12 cellular contexts compared by ENCODE assay signal in the genomic region with DNA sequence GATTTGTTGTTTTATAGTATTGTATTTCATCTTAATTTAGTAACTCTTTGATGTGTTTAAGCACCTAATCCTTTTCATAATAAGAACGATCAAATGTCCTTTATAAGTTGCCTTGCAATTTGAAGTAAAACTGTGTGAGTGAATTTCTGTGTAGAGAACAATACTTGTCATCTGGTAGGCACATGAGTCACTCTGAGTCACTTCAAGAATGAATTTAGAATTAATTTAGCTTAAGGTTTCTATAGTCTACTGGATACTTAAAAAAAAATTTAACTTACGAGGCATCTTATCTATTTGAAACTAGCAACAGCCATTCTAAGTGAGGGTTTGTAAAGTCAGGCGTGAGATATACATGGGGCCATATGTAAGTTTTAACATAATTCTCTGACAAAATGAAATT.
DNase-seq lines count a peak whose midpoint lies in the region; ATAC-seq and TF ChIP-seq lines count a peak whose summit lies in the region.
"Had no signal": no experiment of that assay in that cellular context is flagged by ENCODE, and none has a peak within 500 bp of the region (broad histone marks: within the 10 kb centered on the region; RNA-seq: fewer than 3 reads in every experiment).

No MANE protein-coding gene starts in this region.

- H3K27ac Mint-ChIP-seq in stimulated activated effector memory CD8-positive, alpha-beta T cell treated with anti-CD3 and anti-CD28 coated beads, Interleukin-12 subunit alpha, Interleukin-12 subunit beta, amount 100 ng/mL, for 72 hours: no peak overlapping the region
- H3K27ac Mint-ChIP-seq: activated T-cell treated with anti-CD3 and anti-CD28 coated beads, Interleukin-2, amount 50 U/mL, for 24 hours had no signal

- H3K9me3 Mint-ChIP-seq in stimulated activated effector memory CD8-positive, alpha-beta T cell treated with anti-CD3 and anti-CD28 coated beads, Interleukin-12 subunit alpha, Interleukin-12 subunit beta, amount 100 ng/mL, for 72 hours: no peaks in the 10 kb centered on the region
- H3K9me3 Mint-ChIP-seq: activated T-cell treated with anti-CD3 and anti-CD28 coated beads, Interleukin-2, amount 50 U/mL, for 24 hours had no signal

- H3K27me3 ChIP-seq in SJSA1 (replicated peaks): no peaks in the 10 kb centered on the region
- H3K27me3 ChIP-seq: gastroesophageal sphincter had no signal

- peak; percentile 74 to 79 for ATAC-seq in activated CD4-positive, CD25-positive, alpha-beta regulatory T cell treated with anti-CD3 and anti-CD28 coated beads, Interleukin-2, amount 50 U/mL, for 24 hours
- ATAC-seq in stimulated activated effector memory CD8-positive, alpha-beta T cell treated with anti-CD3 and anti-CD28 coated beads, Interleukin-12 subunit alpha, Interleukin-12 subunit beta, amount 100 ng/mL, for 72 hours: peak; percentile 73
- ATAC-seq in HG02571 (IDR thresholded peaks at IDR 0.05; ENCODE audit: unreplicated experiment): no peak

- no peaks in the 10 kb centered on the region for H3K36me3 ChIP-seq in SJSA1
- H3K36me3 ChIP-seq: gastroesophageal sphincter, neutrophil had no signal

- peak overlapping the region; percentile 74 for H3K27ac ChIP-seq in SJSA1
- H3K27ac ChIP-seq: neutrophil, SK-N-MC had no signal

- H3K36me3 Mint-ChIP-seq in stimulated activated effector memory CD8-positive, alpha-beta T cell treated with anti-CD3 and anti-CD28 coated beads, Interleukin-12 subunit alpha, Interleukin-12 subunit beta, amount 100 ng/mL, for 72 hours: no peaks in the 10 kb centered on the region

- no peak for TF ChIP-seq CTCF in fibroblast of villous mesenchyme (IDR thresholded peaks at IDR 0.05; ENCODE audit: insufficient read depth, low read depth, low read length)

- H3K9me3 ChIP-seq in SJSA1 (replicated peaks): no peaks in the 10 kb centered on the region
- H3K9me3 ChIP-seq: gastroesophageal sphincter, neutrophil had no signal

- no peak overlapping the region for H3K4me3 Mint-ChIP-seq in stimulated activated effector memory CD8-positive, alpha-beta T cell treated with anti-CD3 and anti-CD28 coated beads, Interleukin-12 subunit alpha, Interleukin-12 subunit beta, amount 100 ng/mL, for 72 hours
- H3K4me3 Mint-ChIP-seq: activated T-cell treated with anti-CD3 and anti-CD28 coated beads, Interleukin-2, amount 50 U/mL, for 24 hours had no signal

- H3K4me1 ChIP-seq in SJSA1 (replicated peaks): peaks cover 32% of the 10 kb centered on the region

- no peak for DNase-seq in activated CD4-positive, CD25-positive, alpha-beta regulatory T cell (lab: John Stamatoyannopoulos, UW)
- DNase-seq in SJSA1 (ENCODE audit: low read depth in 1 of 2, low spot score in 2 of 2) (peak in 1 of 2 experiments; percentile 69), fibroblast of villous mesenchyme (ENCODE audit: low read depth) (peak; percentile 45), NCI-H1048 (lab: John Stamatoyannopoulos, UW) (no peak), DMS79 (lab: John Stamatoyannopoulos, UW) (no peak)
- no peak for DNase-seq in stimulated activated effector memory CD8-positive, alpha-beta T cell treated with anti-CD3 and anti-CD28 coated beads, Interleukin-12 subunit alpha, Interleukin-12 subunit beta, amount 100 ng/mL, for 72 hours (ENCODE audit: low spot score in 2 of 2)
- DNase-seq: activated T-cell treated with anti-CD3 and anti-CD28 coated beads, Interleukin-2, amount 50 U/mL, for 24 hours had no signal

- no peak overlapping the region; the same call in 1 of the 2 replicates for H3K4me3 ChIP-seq in SJSA1
- no peak overlapping the region for H3K4me3 ChIP-seq in fibroblast of villous mesenchyme (ENCODE audit: low read depth, low read length)
- H3K4me3 ChIP-seq: SK-N-MC had no signal

- peaks cover 5% of the 10 kb centered on the region for H3K4me1 Mint-ChIP-seq in stimulated activated effector memory CD8-positive, alpha-beta T cell treated with anti-CD3 and anti-CD28 coated beads, Interleukin-12 subunit alpha, Interleukin-12 subunit beta, amount 100 ng/mL, for 72 hours
